ENCODE assay signal across 1 cellular context in the genomic region with DNA sequence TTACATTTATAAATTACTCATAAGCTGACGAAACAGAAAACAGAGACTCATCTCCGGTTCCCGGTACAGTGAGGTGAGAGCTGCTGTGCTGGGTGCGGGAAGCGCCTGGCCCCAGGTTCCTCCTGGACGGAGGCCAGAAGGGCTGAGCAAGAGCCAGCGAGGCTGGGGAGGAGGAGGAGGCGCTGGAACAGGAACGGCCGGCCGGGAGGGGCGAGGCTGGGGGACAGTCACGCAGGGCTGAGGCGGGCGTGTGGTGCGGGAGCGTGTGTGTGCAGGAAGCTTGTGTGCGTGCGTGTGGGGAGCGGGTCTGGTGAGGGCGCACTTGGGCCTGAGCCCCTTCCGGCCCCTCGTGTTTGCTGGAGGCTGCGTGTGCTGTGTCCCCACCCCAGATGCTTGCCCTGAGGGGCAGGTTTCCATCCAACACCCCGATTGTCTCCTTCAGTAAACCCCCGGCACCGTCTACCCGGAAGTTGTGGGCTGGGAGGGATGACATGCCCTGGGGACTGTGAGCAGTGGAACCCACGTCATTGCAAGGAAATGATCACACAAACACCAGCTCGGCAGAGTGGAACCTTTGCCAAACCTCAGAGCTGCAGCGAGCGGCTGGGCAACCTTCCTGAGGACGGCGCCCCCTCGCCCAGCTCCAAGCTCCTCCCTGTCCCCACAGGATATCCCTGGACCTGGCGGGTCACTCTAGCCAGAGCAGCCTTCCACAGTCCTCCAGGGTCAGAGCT.
TF ChIP-seq lines count a peak whose summit lies in the region.

No MANE protein-coding gene starts in this region.

TF ChIP-seq in SK-N-SH, 30 proteins besides CTCF, POLR2A, EP300 and RAD21 (continued from another document):
- TF ChIP-seq, protein P1, sequence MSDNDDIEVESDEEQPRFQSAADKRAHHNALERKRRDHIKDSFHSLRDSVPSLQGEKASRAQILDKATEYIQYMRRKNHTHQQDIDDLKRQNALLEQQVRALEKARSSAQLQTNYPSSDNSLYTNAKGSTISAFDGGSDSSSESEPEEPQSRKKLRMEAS (IDR thresholded peaks at IDR 0.05; ENCODE audit: low read depth): peak; percentile 66
- TF ChIP-seq RXRA (IDR thresholded peaks at IDR 0.05; ENCODE audit: borderline replicate concordance, low read depth): no peak; the same call in 1 of the 2 replicates
- no peak for TF ChIP-seq USF1 (IDR thresholded peaks at IDR 0.05; ENCODE audit: borderline replicate concordance, low read depth)
- TF ChIP-seq, protein P2, sequence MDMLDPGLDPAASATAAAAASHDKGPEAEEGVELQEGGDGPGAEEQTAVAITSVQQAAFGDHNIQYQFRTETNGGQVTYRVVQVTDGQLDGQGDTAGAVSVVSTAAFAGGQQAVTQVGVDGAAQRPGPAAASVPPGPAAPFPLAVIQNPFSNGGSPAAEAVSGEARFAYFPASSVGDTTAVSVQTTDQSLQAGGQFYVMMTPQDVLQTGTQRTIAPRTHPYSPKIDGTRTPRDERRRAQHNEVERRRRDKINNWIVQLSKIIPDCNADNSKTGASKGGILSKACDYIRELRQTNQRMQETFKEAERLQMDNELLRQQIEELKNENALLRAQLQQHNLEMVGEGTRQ (IDR thresholded peaks at IDR 0.05; ENCODE audit: borderline replicate concordance, low read depth, low read length): no peak
- no peak for TF ChIP-seq GATA2 (CRISPR knock-in tag; IDR thresholded peaks at IDR 0.05)
- no peak for TF ChIP-seq SMC3 (IDR thresholded peaks at IDR 0.05; ENCODE audit: low read depth, low read length)
- no peak for TF ChIP-seq YY1 (IDR thresholded peaks at IDR 0.05; ENCODE audit: low read depth)
- TF ChIP-seq MXI1 (IDR thresholded peaks at IDR 0.05; ENCODE audit: low read depth, low read length): no peak
- peak; percentile 53; the same call in 1 of the 2 replicates for TF ChIP-seq FOXJ3 (CRISPR knock-in tag; IDR thresholded peaks at IDR 0.05)
- no peak for TF ChIP-seq MEF2A (IDR thresholded peaks at IDR 0.05; ENCODE audit: borderline replicate concordance, low read depth)
- peak; percentile 81 for TF ChIP-seq NFIC (IDR thresholded peaks at IDR 0.05; ENCODE audit: borderline replicate concordance)
- peak; percentile 27; the same call in 1 of the 2 replicates for TF ChIP-seq RCOR1 (IDR thresholded peaks at IDR 0.05; ENCODE audit: low read length)
- no peak for TF ChIP-seq JUND (IDR thresholded peaks at IDR 0.05)
- TF ChIP-seq POLR2AphosphoS5 (IDR thresholded peaks at IDR 0.05; ENCODE audit: low read depth, low read length): peak; percentile 53
- TF ChIP-seq EZH2phosphoT487 (IDR thresholded peaks at IDR 0.05; ENCODE audit: borderline replicate concordance, low read depth): no peak
- no peak for TF ChIP-seq FOXM1 (IDR thresholded peaks at IDR 0.05; ENCODE audit: low read depth)
- TF ChIP-seq PBX3 (IDR thresholded peaks at IDR 0.05): peak; percentile 13; the same call in 1 of the 2 replicates
- TF ChIP-seq TAF1 (IDR thresholded peaks at IDR 0.05; ENCODE audit: borderline replicate concordance, low read depth, low read length): 0 out of 2 replicates have a peak, but pooled peaks have one; percentile 8
- peak; percentile 71 for TF ChIP-seq GABPA (IDR thresholded peaks at IDR 0.05; ENCODE audit: low read depth)
- TF ChIP-seq TCF12 (IDR thresholded peaks at IDR 0.05): peak; percentile 42; the same call in 1 of the 2 replicates
- no peak for TF ChIP-seq ZBTB33 (IDR thresholded peaks at IDR 0.05; ENCODE audit: borderline replicate concordance, low read depth)
- TF ChIP-seq SIN3A (IDR thresholded peaks at IDR 0.05; ENCODE audit: borderline replicate concordance, low read depth, low read length): 0 out of 2 replicates have a peak, but pooled peaks have one; percentile 23
- TF ChIP-seq NRF1 (IDR thresholded peaks at IDR 0.05; ENCODE audit: low read depth, low read length): no peak
- no peak for TF ChIP-seq RFX5 (IDR thresholded peaks at IDR 0.05; ENCODE audit: low read length)
